15 cellular contexts compared by ENCODE assay signal in genomic region chr11:114318361-114318760, GRCh38. TPM values are rescaled to one million over a fixed set of nuclear protein-coding genes. Genes with fewer than 3 reads are reported as not detected.
A peak's percentile ranks its signal among the peaks of the same experiment; 100 is the strongest.
DNase-seq lines count a peak whose midpoint lies in the region; ATAC-seq and TF ChIP-seq lines count a peak whose summit lies in the region.
"Had no signal": no experiment of that assay in that cellular context is flagged by ENCODE, and none has a peak within 500 bp of the region (broad histone marks: within the 10 kb centered on the region; RNA-seq: fewer than 3 reads in every experiment).

No MANE protein-coding gene starts in this region.

- 91% methylated on average over 4 of the region's 4 CpGs for WGBS in SK-N-SH (ENCODE audit: low lambda C conversion rate)

- 0 out of 2 replicates have a peak, but pooled peaks cover 5% of the 10 kb centered on the region for H3F3A ChIP-seq in GM23338 (replicated peaks; ENCODE audit: low read depth)
- no peaks in the 10 kb centered on the region for H3F3A ChIP-seq in SK-N-SH (replicated peaks; ENCODE audit: insufficient read depth)

- H3K27ac Mint-ChIP-seq in GM23338 = 0 out of 2 replicates have a peak overlapping the region, but pooled peaks have one; percentile 23
- H3K27ac Mint-ChIP-seq in activated T-helper 1 cell treated with anti-CD3 and anti-CD28 coated beads, Interleukin-12 subunit alpha, Interleukin-12 subunit beta, Interleukin-2, Interleukin-4 antibody, amounts not matched to agents 30 ng/mL and 10 ng/mL and 1 ng/mL, durations not matched to agents 14 hours and 24 hours and 36 hours = peak overlapping the region; percentile 7
- H3K27ac Mint-ChIP-seq: activated T-cell treated with anti-CD3 and anti-CD28 coated beads, Interleukin-2, amount 50 U/mL, for 24 hours; IgD-negative memory B cell; memory B cell had no signal

- no peaks in the 10 kb centered on the region for H3K9me3 ChIP-seq in SK-N-SH
- H3K9me3 ChIP-seq: Caco-2, SJSA1, stomach had no signal

- H4K20me1 ChIP-seq in GM23338 (replicated peaks; ENCODE audit: insufficient read depth) (no peaks in the 10 kb centered on the region), SK-N-SH (ENCODE audit: insufficient read depth) (no peaks in the 10 kb centered on the region)

- peaks cover 50% of the 10 kb centered on the region for H3K4me1 ChIP-seq in GM23338 (ENCODE audit: insufficient read depth)
- 0 out of 4 replicates have a peak, but pooled peaks cover 0 to 4% of the 10 kb centered on the region in 2 experiments for H3K4me1 ChIP-seq in SK-N-SH (ENCODE audit: control insufficient read depth in 1 of 2, insufficient read depth in 2 of 2, low read depth in 1 of 2, low read length in 1 of 2)
- H3K4me1 ChIP-seq: SJSA1 had no signal

- intact Hi-C loops in activated T-helper 1 cell treated with anti-CD3 and anti-CD28 coated beads, Interleukin-12 subunit alpha, Interleukin-12 subunit beta, Interleukin-2, Interleukin-4 antibody, amounts not matched to agents 30 ng/mL and 10 ng/mL and 1 ng/mL, durations not matched to agents 14 hours and 24 hours and 36 hours (cut with micrococcal nuclease) = no loop called here

- peak overlapping the region; percentile 86 for H3K27ac ChIP-seq in GM23338 (ENCODE audit: low read depth)
- H3K27ac ChIP-seq in SK-N-SH (ENCODE audit: low read depth in 2 of 2, low read length in 1 of 2) = no peak overlapping the region
- H3K27ac ChIP-seq: SJSA1 had no signal

- POLR2A ChIA-PET in SK-N-SH (lab: Yijun Ruan, JAX) = no interaction called here

- H3K36me3 ChIP-seq in GM23338 (ENCODE audit: insufficient read depth) = no peaks in the 10 kb centered on the region
- H3K36me3 ChIP-seq in SK-N-SH (replicated peaks in 1 of 2; ENCODE audit: control insufficient read depth in 1 of 2, insufficient read depth in 2 of 2, low read length in 1 of 2) = peaks cover 9 to 17% of the 10 kb centered on the region in 2 experiments

- no peak for TF ChIP-seq RAD21 in SK-N-SH (IDR thresholded peaks at IDR 0.05; ENCODE audit: low read length)

- no peak overlapping the region for H3K4me3 Mint-ChIP-seq in GM23338
- H3K4me3 Mint-ChIP-seq in activated T-helper 1 cell treated with anti-CD3 and anti-CD28 coated beads, Interleukin-12 subunit alpha, Interleukin-12 subunit beta, Interleukin-2, Interleukin-4 antibody, amounts not matched to agents 30 ng/mL and 10 ng/mL and 1 ng/mL, durations not matched to agents 14 hours and 24 hours and 36 hours = no peak overlapping the region
- H3K4me3 Mint-ChIP-seq: activated T-cell treated with anti-CD3 and anti-CD28 coated beads, Interleukin-2, amount 50 U/mL, for 24 hours; IgD-negative memory B cell; memory B cell had no signal

- TF ChIP-seq CTCF in GM23338 (conservative IDR thresholded peaks at IDR 0.05; ENCODE audit: low read depth in 2 of 2) (no peak), SK-N-SH (IDR thresholded peaks at IDR 0.05) (no peak)

- H3K4me1 Mint-ChIP-seq in GM23338 = peaks cover 47% of the 10 kb centered on the region
- H3K4me1 Mint-ChIP-seq in activated T-helper 1 cell treated with anti-CD3 and anti-CD28 coated beads, Interleukin-12 subunit alpha, Interleukin-12 subunit beta, Interleukin-2, Interleukin-4 antibody, amounts not matched to agents 30 ng/mL and 10 ng/mL and 1 ng/mL, durations not matched to agents 14 hours and 24 hours and 36 hours (ENCODE audit: low read depth) = peaks cover 46% of the 10 kb centered on the region

- peaks cover 4% of the 10 kb centered on the region for H3K27me3 Mint-ChIP-seq in GM23338 (ENCODE audit: insufficient read depth, low read depth, poor library complexity)
- H3K27me3 Mint-ChIP-seq in activated T-helper 1 cell treated with anti-CD3 and anti-CD28 coated beads, Interleukin-12 subunit alpha, Interleukin-12 subunit beta, Interleukin-2, Interleukin-4 antibody, amounts not matched to agents 30 ng/mL and 10 ng/mL and 1 ng/mL, durations not matched to agents 14 hours and 24 hours and 36 hours (ENCODE audit: insufficient read depth) = peaks cover 3% of the 10 kb centered on the region

- H3K9ac ChIP-seq in SK-N-SH = no peak overlapping the region

- H3K79me2 ChIP-seq in GM23338 (replicated peaks; ENCODE audit: insufficient read depth) = no peaks in the 10 kb centered on the region
- no peaks in the 10 kb centered on the region; the same call in 1 of the 2 replicates for H3K79me2 ChIP-seq in SK-N-SH (ENCODE audit: insufficient read depth)

- peak; percentile 30 for DNase-seq in GM23338 (ENCODE audit: low spot score)
- peak; percentile 96 for DNase-seq in NCI-H146 (lab: John Stamatoyannopoulos, UW)
- no peak for DNase-seq in activated T-helper 1 cell treated with anti-CD3 and anti-CD28 coated beads, Interleukin-12 subunit alpha, Interleukin-12 subunit beta, Interleukin-2, Interleukin-4 antibody, amounts not matched to agents 30 ng/mL and 10 ng/mL and 1 ng/mL, durations not matched to agents 14 hours and 24 hours and 36 hours (ENCODE audit: low spot score)
- DNase-seq in renal cortical epithelial cell (ENCODE audit: low read depth) = peak; percentile 39
- DNase-seq in SK-N-SH = no peak
- no peak for DNase-seq in putamen (ENCODE audit: low spot score)
- DNase-seq in DMS 273 treated with DMSO at 0.1 percent for 48 hours (lab: John Stamatoyannopoulos, UW) = no peak
- DNase-seq: activated T-cell treated with anti-CD3 and anti-CD28 coated beads, Interleukin-2, amount 50 U/mL, for 24 hours; NCI-H226; stimulated activated CD4-positive, alpha-beta T cell treated with anti-CD3 and anti-CD28 coated beads, Interleukin-4, amount 100 ng/mL, for 4 hours; stomach had no signal

- no peaks in the 10 kb centered on the region for H3K9me3 Mint-ChIP-seq in GM23338
- H3K9me3 Mint-ChIP-seq in activated T-helper 1 cell treated with anti-CD3 and anti-CD28 coated beads, Interleukin-12 subunit alpha, Interleukin-12 subunit beta, Interleukin-2, Interleukin-4 antibody, amounts not matched to agents 30 ng/mL and 10 ng/mL and 1 ng/mL, durations not matched to agents 14 hours and 24 hours and 36 hours = no peaks in the 10 kb centered on the region
- H3K9me3 Mint-ChIP-seq: activated T-cell treated with anti-CD3 and anti-CD28 coated beads, Interleukin-2, amount 50 U/mL, for 24 hours; IgD-negative memory B cell; memory B cell had no signal

- H3K4me3 ChIP-seq in GM23338 (peak overlapping the region; percentile 10), SK-N-SH (ENCODE audit: low read depth in 2 of 2, low read length in 1 of 2) (no peak overlapping the region)
- H3K4me3 ChIP-seq: SJSA1, stomach had no signal

- peak; percentile 42 for ATAC-seq in GM23338

- H3K9me2 ChIP-seq in GM23338 (ENCODE audit: insufficient read depth) (peaks cover 3% of the 10 kb centered on the region; the same call in 1 of the 2 replicates), SK-N-SH (no peaks in the 10 kb centered on the region)

- CTCF ChIA-PET in SK-N-SH (lab: Yijun Ruan, JAX) = interaction anchor here (0.6 to 2.4 kb wide), 8 partner anchors 9 to 283 kb away, joined by 3 to 11 read pairs (median 4); no protein-coding TSS in a partner anchor

- H2AFZ ChIP-seq in GM23338 (no peak overlapping the region), SK-N-SH (ENCODE audit: low read depth) (no peak overlapping the region)

- H3K4me2 ChIP-seq in GM23338 = peak overlapping the region; percentile 25
- H3K4me2 ChIP-seq in SK-N-SH = no peak overlapping the region

- H3K27me3 ChIP-seq in GM23338 (ENCODE audit: insufficient read depth) (no peaks in the 10 kb centered on the region), SK-N-SH (ENCODE audit: insufficient read depth) (no peaks in the 10 kb centered on the region)
- H3K27me3 ChIP-seq: SJSA1, stomach had no signal

- TF ChIP-seq EP300 in SK-N-SH (IDR thresholded peaks at IDR 0.05; ENCODE audit: borderline replicate concordance in 1 of 2, low read depth in 1 of 2, low read length in 1 of 2) = no peak

- H3K36me3 Mint-ChIP-seq in GM23338 (ENCODE audit: low read depth) = no peaks in the 10 kb centered on the region
- H3K36me3 Mint-ChIP-seq in activated T-helper 1 cell treated with anti-CD3 and anti-CD28 coated beads, Interleukin-12 subunit alpha, Interleukin-12 subunit beta, Interleukin-2, Interleukin-4 antibody, amounts not matched to agents 30 ng/mL and 10 ng/mL and 1 ng/mL, durations not matched to agents 14 hours and 24 hours and 36 hours (ENCODE audit: low read depth) = no peaks in the 10 kb centered on the region
- H3K36me3 Mint-ChIP-seq: IgD-negative memory B cell, memory B cell had no signal

TF ChIP-seq in GM23338, 12 proteins besides CTCF, POLR2A, EP300 and RAD21 (continues in another document):
- peak; percentile 95 for TF ChIP-seq NANOG (IDR thresholded peaks at IDR 0.05; ENCODE audit: borderline replicate concordance)
- no peak for TF ChIP-seq JUNB (IDR thresholded peaks at IDR 0.05; ENCODE audit: unreplicated experiment)

TF ChIP-seq in SK-N-SH, 30 proteins besides CTCF, POLR2A, EP300 and RAD21 (continues in another document):
- TF ChIP-seq FOXM1 (IDR thresholded peaks at IDR 0.05; ENCODE audit: low read depth) (no peak), TEAD4 (IDR thresholded peaks at IDR 0.05; ENCODE audit: borderline replicate concordance, insufficient read depth) (no peak), TCF12 (IDR thresholded peaks at IDR 0.05) (no peak), JUND (IDR thresholded peaks at IDR 0.05) (no peak), MEF2A (IDR thresholded peaks at IDR 0.05; ENCODE audit: borderline replicate concordance, low read depth) (no peak), USF1 (IDR thresholded peaks at IDR 0.05; ENCODE audit: borderline replicate concordance, low read depth) (no peak)

RNA-seq across cellular contexts. Expression of gene NNMT, which starts 22.2 kb away (rescaled TPM):
- not detected in 2 replicates for total RNA-seq in GM23338 (2014; rRNA removed; shearing (Covaris generic))
- 0.21 and 0.40 TPM in 2 replicates for polyA plus RNA-seq in GM23338 (2016; fragmentation: Nextera tagmentation; extraction: Ambion mirVana)
- not detected in 2 replicates for total RNA-seq in activated T-helper 1 cell treated with anti-CD3 and anti-CD28 coated beads, Interleukin-12 subunit alpha, Interleukin-12 subunit beta, Interleukin-2, Interleukin-4 antibody, amounts not matched to agents 30 ng/mL and 10 ng/mL and 1 ng/mL, durations not matched to agents 14 hours and 24 hours and 36 hours
- 1,571 and 2,593 TPM in 2 replicates for total RNA-seq in renal cortical epithelial cell
- polyA plus RNA-seq in SK-N-SH (2012; rRNA removed) = 84.6 and 106 TPM in 2 replicates
- 90.6 and 92.0 TPM in 2 replicates for polyA plus RNA-seq in SK-N-SH (2012; cell fraction: cytosol; rRNA removed)
- 109 and 183 TPM in 2 replicates for polyA plus RNA-seq in SK-N-SH (2012; cell fraction: nucleus; rRNA removed)
- polyA plus RNA-seq: IgD-negative memory B cell had no signal

Comparison
In these comparisons a context has a peak if more than half of its experiments do, and no peak if none do; other contexts are left out.
1. DNase-seq: peak in GM23338 (single experiment), NCI-H146 (single experiment) and renal cortical epithelial cell (single experiment); none in activated T-helper 1 cell treated with anti-CD3 and anti-CD28 coated beads, Interleukin-12 subunit alpha, Interleukin-12 subunit beta, Interleukin-2, Interleukin-4 antibody, amounts not matched to agents 30 ng/mL and 10 ng/mL and 1 ng/mL, durations not matched to agents 14 hours and 24 hours and 36 hours (single experiment), SK-N-SH (single experiment), putamen (single experiment) and DMS 273 treated with DMSO at 0.1 percent for 48 hours (single experiment).
2. RNA of gene NNMT, which starts 22.2 kb away (total RNA-seq): 1,571 to 2,593 TPM in renal cortical epithelial cell; not detected in GM23338 and not detected in activated T-helper 1 cell treated with anti-CD3 and anti-CD28 coated beads, Interleukin-12 subunit alpha, Interleukin-12 subunit beta, Interleukin-2, Interleukin-4 antibody, amounts not matched to agents 30 ng/mL and 10 ng/mL and 1 ng/mL, durations not matched to agents 14 hours and 24 hours and 36 hours; every median in the first group is over 1,000 times any median in the second.